Comparison of ENCODE assay signal across 8 cellular contexts in genomic region chrX:100928660-100929613, GRCh38. TPM values are rescaled to one million over a fixed set of nuclear protein-coding genes. Genes with fewer than 3 reads are reported as not detected.
DNase-seq lines count a peak whose midpoint lies in the region; ATAC-seq and TF ChIP-seq lines count a peak whose summit lies in the region.

Gene XKRX (minus strand): TSS chrX:100928917. CDS start chrX:100928304, 613 bp downstream.

- no peak within 1 kb of the TSS for H3K4ac ChIP-seq in IMR-90 (ENCODE audit: low read depth, low read length)

- H3K9me1 ChIP-seq in IMR-90 (ENCODE audit: insufficient read depth, low read length): no peaks in the 10 kb centered on the region

- H4K91ac ChIP-seq in IMR-90 (ENCODE audit: insufficient read depth, low read depth, low read length): no peak within 1 kb of the TSS

- peak within 1 kb of the TSS; percentile 84 for H2AFZ ChIP-seq in IMR-90 (replicated peaks; ENCODE audit: low read length, poor library complexity)

- H4K8ac ChIP-seq in IMR-90 (ENCODE audit: low read depth in 2 of 2, low read length in 2 of 2): no peak within 1 kb of the TSS

- no TSS peak for BruUV-seq in IMR-90 (replicated peaks; lab: Mats Ljungman, UMichigan)

- POLR2A ChIA-PET in BJ (lab: Charles Lee) (no interaction called here), IMR-90 (lab: Charles Lee; ENCODE audit: unreplicated experiment) (interaction anchor here (0.6 kb wide), 1 partner anchor 31 kb away, joined by 4 read pairs; no protein-coding TSS in a partner anchor)

- CTCF ChIA-PET in BJ (lab: Yijun Ruan, JAX): no interaction called here
- CTCF ChIA-PET in IMR-90 (lab: Yijun Ruan, JAX): no interaction called here

- peak within 1 kb of the TSS; percentile 9; the same call in 1 of the 2 replicates for H3K9ac ChIP-seq in IMR-90 (ENCODE audit: low read depth, low read length)

- H3K23ac ChIP-seq in IMR-90 (ENCODE audit: low read depth, low read length): no peak within 1 kb of the TSS

- H3K27me3 ChIP-seq in BJ (ENCODE audit: control insufficient read depth, insufficient read depth, low read length): no peaks in the 10 kb centered on the region
- peaks cover 5% of the 10 kb centered on the region; the same call in 1 of the 2 replicates for H3K27me3 ChIP-seq in IMR-90 (ENCODE audit: control insufficient read depth, insufficient read depth, low read length)

- TF ChIP-seq CTCF in BJ (IDR thresholded peaks at IDR 0.05; ENCODE audit: insufficient read depth, low read depth, low read length) (no peak), IMR-90 (conservative IDR thresholded peaks at IDR 0.05; ENCODE audit: low read depth, low read length) (no peak), coronary artery (IDR thresholded peaks at IDR 0.05) (no peak)

- H2BK15ac ChIP-seq in IMR-90 (ENCODE audit: low read depth, low read length): no peak within 1 kb of the TSS

- peak within 1 kb of the TSS; percentile 78 for H3K4me2 ChIP-seq in IMR-90 (ENCODE audit: low read depth, low read length)

- WGBS in IMR-90 (ENCODE audit: extremely low coverage in 2 of 2, insufficient read length in 1 of 2), 2 experiments: 22% methylated on average over 23 of the region's 51 CpGs; no CpG with 5 or more reads in 1 of the 2 experiments
- 0 to 1% methylated on average over 20 to 21 of the region's 51 CpGs for WGBS in mesodermal cell (ENCODE audit: insufficient coverage in 2 of 2), 2 experiments

- H3K4me3 ChIP-seq in BJ (ENCODE audit: low read depth, low read length) (peak within 1 kb of the TSS; percentile 42), IMR-90 (ENCODE audit: insufficient read depth, low read depth, low read length) (peak within 1 kb of the TSS; percentile 57), coronary artery (peak within 1 kb of the TSS; percentile 67), mesodermal cell (ENCODE audit: extremely low read depth, insufficient read depth, low read length, poor library complexity, severe bottlenecking) (peak within 1 kb of the TSS; percentile 28)

- in situ Hi-C loops in IMR-90 (cut with MboI; ENCODE audit: low sequenced_read_pairs): no loop called here

- DNase-seq in BJ (ENCODE audit: low read depth): no peak
- DNase-seq in IMR-90: no peak
- DNase-seq in activated CD4-positive, CD25-positive, alpha-beta regulatory T cell (lab: John Stamatoyannopoulos, UW): peak in 3 of 4 experiments; percentile 1 to 2 (median 1)
- DNase-seq in coronary artery (ENCODE audit: low spot score): no peak
- peak; percentile 22 for DNase-seq in stimulated activated naive CD4-positive, alpha-beta T cell treated with Interleukin-2 at 50 U/mL for 16 hours (lab: John Stamatoyannopoulos, UW)
- DNase-seq in SKM-1 treated with dmso at 0.1 percent for 144 hours (lab: John Stamatoyannopoulos, UW; ENCODE audit: unreplicated experiment): no peak

- H2AK9ac ChIP-seq in IMR-90 (replicated peaks; ENCODE audit: low read depth, low read length, poor library complexity): no peak within 1 kb of the TSS

- H3K14ac ChIP-seq in IMR-90 (replicated peaks; ENCODE audit: low read depth, low read length): no peak within 1 kb of the TSS

- TF ChIP-seq POLR2A in IMR-90 (IDR thresholded peaks at IDR 0.05; ENCODE audit: low read depth, low read length): no peak

- intact Hi-C loops in IMR-90 (cut with micrococcal nuclease): no loop called here

- H4K5ac ChIP-seq in IMR-90 (ENCODE audit: low read depth, low read length): no peak within 1 kb of the TSS

- H3K18ac ChIP-seq in IMR-90 (ENCODE audit: low read depth, low read length): no peak within 1 kb of the TSS

- no peaks in the 10 kb centered on the region for H3K79me1 ChIP-seq in IMR-90 (ENCODE audit: low read depth in 1 of 2, low read length in 2 of 2)

- H2BK5ac ChIP-seq in IMR-90 (ENCODE audit: low read depth, low read length, poor library complexity, severe bottlenecking): no peak within 1 kb of the TSS

- H4K20me1 ChIP-seq in IMR-90 (ENCODE audit: insufficient read depth, low read length): no peaks in the 10 kb centered on the region

- H3K4me1 ChIP-seq in IMR-90 (ENCODE audit: control insufficient read depth, insufficient read depth, low read length): no peaks in the 10 kb centered on the region
- no peaks in the 10 kb centered on the region for H3K4me1 ChIP-seq in mesodermal cell (ENCODE audit: control insufficient read depth, insufficient read depth, low read length, poor library complexity, severe bottlenecking)

- no peak for TF ChIP-seq RAD21 in IMR-90 (IDR thresholded peaks at IDR 0.05; ENCODE audit: low read length)

- dilution Hi-C loops in IMR-90 (cut with HindIII; ENCODE audit: low sequenced_read_pairs, unreplicated experiment): no loop called here

- no peak within 1 kb of the TSS for H2AK5ac ChIP-seq in IMR-90 (ENCODE audit: low read depth, low read length)

- H3K9me3 ChIP-seq in IMR-90 (ENCODE audit: control insufficient read depth, insufficient read depth, low read length): peaks cover 6% of the 10 kb centered on the region
- H3K9me3 ChIP-seq in mesodermal cell (ENCODE audit: control insufficient read depth, low read length): peaks cover 4% of the 10 kb centered on the region

- H2BK120ac ChIP-seq in IMR-90 (ENCODE audit: low read depth, low read length): no peak within 1 kb of the TSS

- peak; percentile 69 for ATAC-seq in GM19452 (IDR thresholded peaks at IDR 0.05; ENCODE audit: unreplicated experiment)
- ATAC-seq in IMR-90 (ENCODE audit: low read depth): peak; percentile 62

- no peaks in the 10 kb centered on the region for H3K36me3 ChIP-seq in BJ (ENCODE audit: control insufficient read depth, insufficient read depth, low read length)
- no peaks in the 10 kb centered on the region for H3K36me3 ChIP-seq in IMR-90 (ENCODE audit: control insufficient read depth, insufficient read depth, low read length)
- H3K36me3 ChIP-seq in mesodermal cell (ENCODE audit: control insufficient read depth, insufficient read depth, low read length): no peaks in the 10 kb centered on the region

- H2BK20ac ChIP-seq in IMR-90 (ENCODE audit: low read depth, low read length): no peak within 1 kb of the TSS

- H3K27ac ChIP-seq in IMR-90 (ENCODE audit: insufficient read depth, low read length) (no peak within 1 kb of the TSS), coronary artery (no peak within 1 kb of the TSS), mesodermal cell (ENCODE audit: low read depth, low read length, severe bottlenecking) (no peak within 1 kb of the TSS)

- H3K56ac ChIP-seq in IMR-90 (ENCODE audit: extremely low read depth, insufficient read depth, low read length): no peak within 1 kb of the TSS

TF ChIP-seq in IMR-90, 13 proteins besides CTCF, POLR2A, EP300 and RAD21:
- no peak for TF ChIP-seq NFE2L2 (IDR thresholded peaks at IDR 0.05; ENCODE audit: low read depth, low read length)
- TF ChIP-seq MAZ (IDR thresholded peaks at IDR 0.05; ENCODE audit: borderline replicate concordance, low read depth, low read length): no peak
- TF ChIP-seq CHD1 (IDR thresholded peaks at IDR 0.05; ENCODE audit: low read depth, low read length): no peak
- TF ChIP-seq CEBPB (IDR thresholded peaks at IDR 0.05; ENCODE audit: low read depth, low read length): no peak
- no peak for TF ChIP-seq RFX5 (IDR thresholded peaks at IDR 0.05; ENCODE audit: low read depth, low read length)
- TF ChIP-seq USF2 (IDR thresholded peaks at IDR 0.05; ENCODE audit: low read depth, low read length): no peak
- TF ChIP-seq MXI1 (IDR thresholded peaks at IDR 0.05; ENCODE audit: borderline replicate concordance, low read depth, low read length): no peak
- TF ChIP-seq RCOR1 (IDR thresholded peaks at IDR 0.05; ENCODE audit: insufficient replicate concordance, low read length): no peak
- TF ChIP-seq FOS (IDR thresholded peaks at IDR 0.05; ENCODE audit: low read depth, low read length): no peak
- no peak for TF ChIP-seq BHLHE40 (IDR thresholded peaks at IDR 0.05; ENCODE audit: low read depth, low read length)
- no peak for TF ChIP-seq SMC3 (IDR thresholded peaks at IDR 0.05; ENCODE audit: low read depth, low read length)
- TF ChIP-seq, protein P1, sequence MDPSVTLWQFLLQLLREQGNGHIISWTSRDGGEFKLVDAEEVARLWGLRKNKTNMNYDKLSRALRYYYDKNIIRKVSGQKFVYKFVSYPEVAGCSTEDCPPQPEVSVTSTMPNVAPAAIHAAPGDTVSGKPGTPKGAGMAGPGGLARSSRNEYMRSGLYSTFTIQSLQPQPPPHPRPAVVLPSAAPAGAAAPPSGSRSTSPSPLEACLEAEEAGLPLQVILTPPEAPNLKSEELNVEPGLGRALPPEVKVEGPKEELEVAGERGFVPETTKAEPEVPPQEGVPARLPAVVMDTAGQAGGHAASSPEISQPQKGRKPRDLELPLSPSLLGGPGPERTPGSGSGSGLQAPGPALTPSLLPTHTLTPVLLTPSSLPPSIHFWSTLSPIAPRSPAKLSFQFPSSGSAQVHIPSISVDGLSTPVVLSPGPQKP (IDR thresholded peaks at IDR 0.05; ENCODE audit: borderline replicate concordance, low read depth, low read length): no peak
- TF ChIP-seq MAFK (IDR thresholded peaks at IDR 0.05; ENCODE audit: low read depth, low read length): no peak

RNA-seq across cellular contexts. Expression of gene XKRX, which starts in this region (rescaled TPM):
- polyA plus RNA-seq in BJ (2011; rRNA removed): 0.02 TPM in 1 of 2 replicates, not detected in the other
- 0.09 TPM in 1 of 2 replicates, not detected in the other for polyA minus RNA-seq in BJ (2011; rRNA and poly(A)+ RNA removed)
- 0.83 and 0.90 TPM in 2 replicates for total RNA-seq in IMR-90 (2012; rRNA removed)
- polyA plus RNA-seq in IMR-90 (2012; rRNA removed): 0.26 and 0.39 TPM in 2 replicates
- polyA plus RNA-seq in IMR-90 (2012; cell fraction: cytosol; rRNA removed): 0.06 and 0.19 TPM in 2 replicates
- 0.23 and 0.37 TPM in 2 replicates for polyA plus RNA-seq in IMR-90 (2012; cell fraction: nucleus; rRNA removed; ENCODE audit: low replicate concordance)
- 0.15 TPM for polyA plus RNA-seq in mesodermal cell (2013, experiment 1 of 2)
- polyA plus RNA-seq in mesodermal cell (2013, experiment 2 of 2): not detected

Comparison
In these comparisons a context has a peak if more than half of its experiments do, and no peak if none do; other contexts are left out.
1. Peak in ATAC-seq, H3K4me3 ChIP-seq, H3K9ac ChIP-seq and H3K4me2 ChIP-seq in IMR-90; RNA of the gene not detected or under 1 TPM.
2. DNase-seq: peak in activated CD4-positive, CD25-positive, alpha-beta regulatory T cell (3 of 4) and stimulated activated naive CD4-positive, alpha-beta T cell treated with Interleukin-2 at 50 U/mL for 16 hours (single experiment); none in BJ (single experiment), IMR-90 (single experiment), coronary artery (single experiment) and SKM-1 treated with dmso at 0.1 percent for 144 hours (single experiment).
3. Peak in every context shown above with its lines, with median percentiles within 50 percentile points of each other: H3K4me3 ChIP-seq.